23 cellular contexts compared by ENCODE assay signal in the genomic region with DNA sequence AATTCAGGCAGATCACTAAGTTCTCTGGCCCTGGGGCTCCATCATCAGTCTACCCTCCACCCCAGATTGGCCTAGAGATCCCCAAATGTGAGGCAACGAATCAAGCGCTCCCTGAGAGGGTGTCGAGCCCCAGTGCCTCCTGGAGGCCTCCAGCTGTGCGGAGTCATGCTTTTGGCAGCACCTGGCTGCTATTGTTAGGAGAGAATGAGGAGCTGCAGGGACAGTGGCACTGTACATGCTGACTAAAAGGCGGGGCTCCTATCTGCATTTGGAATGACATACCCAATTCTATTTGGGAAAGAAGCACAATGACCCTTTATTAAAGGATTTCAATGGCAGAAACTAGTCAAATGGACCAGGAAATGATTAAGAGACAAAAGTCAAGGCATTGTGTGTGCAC.
A peak's percentile ranks its signal among the peaks of the same experiment; 100 is the strongest.
DNase-seq lines count a peak whose midpoint lies in the region; TF ChIP-seq lines count a peak whose summit lies in the region.
"Had no signal": no experiment of that assay in that cellular context is flagged by ENCODE, and none has a peak within 500 bp of the region (broad histone marks: within the 10 kb centered on the region; RNA-seq: fewer than 3 reads in every experiment).

No MANE protein-coding gene starts in this region.

- no peak overlapping the region for H3K27ac ChIP-seq in caudate nucleus (ENCODE audit: low read depth, low read length)
- H3K27ac ChIP-seq in WERI-Rb-1, result no peak overlapping the region
- H3K27ac ChIP-seq: 22Rv1; BLaER1 treated with 17β-estradiol and CSF1 and Interleukin-3, amounts not matched to agents 10 nM and 100 nM had no signal

- TF ChIP-seq CTCF in WERI-Rb-1 (IDR thresholded peaks at IDR 0.05; ENCODE audit: low read depth, low read length), result no peak

- H3K27me3 ChIP-seq in WERI-Rb-1 (ENCODE audit: insufficient read depth, low read depth, severe bottlenecking), result no peaks in the 10 kb centered on the region
- H3K27me3 ChIP-seq: BLaER1 treated with 17β-estradiol and CSF1 and Interleukin-3, amounts not matched to agents 10 nM and 100 nM had no signal

- H3K9me3 ChIP-seq in WERI-Rb-1 (ENCODE audit: severe bottlenecking), result no peaks in the 10 kb centered on the region

- DNase-seq in Ammon's horn (ENCODE audit: low spot score) (peak; percentile 50), caudate nucleus (lab: John Stamatoyannopoulos, UW) (peak in 38 of 61 donors; percentile 5 to 67 (median 30)), inferior parietal cortex (ENCODE audit: extremely low spot score) (peak; percentile 31), pons (ENCODE audit: low spot score) (peak; percentile 97), WERI-Rb-1 (no peak), DMS114 treated with DMSO at 0.1 percent for 48 hours (lab: John Stamatoyannopoulos, UW; ENCODE audit: unreplicated experiment) (no peak), NCI-H526 treated with DMSO at 0.1 percent for 48 hours (lab: John Stamatoyannopoulos, UW) (no peak), cortex of kidney (lab: John Stamatoyannopoulos, UW) (no peak)
- DNase-seq: ACHN; Calu3; CD8-positive, alpha-beta T cell; H9; HFFc6; KBM-7; MM.1S; NCI-H1092; NCI-H1436; NCI-H187 treated with DMSO at 0.1 percent for 48 hours; NCI-H2227 treated with DMSO at 0.1 percent for 48 hours; NCI-H524; SHP77 had no signal

- H3K36me3 ChIP-seq in WERI-Rb-1, result no peaks in the 10 kb centered on the region
- H3K36me3 ChIP-seq: BLaER1 treated with 17β-estradiol and CSF1 and Interleukin-3, amounts not matched to agents 10 nM and 100 nM had no signal

- no peak overlapping the region for H3K4me3 ChIP-seq in WERI-Rb-1 (ENCODE audit: low read depth, low read length)
- H3K4me3 ChIP-seq: BLaER1 treated with 17β-estradiol and CSF1 and Interleukin-3, amounts not matched to agents 10 nM and 100 nM had no signal

Comparison
In these comparisons a context has a peak if more than half of its experiments do, and no peak if none do; other contexts are left out.
1. DNase-seq: peak in Ammon's horn (single experiment), caudate nucleus (38 of 61), inferior parietal cortex (single experiment) and pons (single experiment); none in WERI-Rb-1 (single experiment), DMS114 treated with DMSO at 0.1 percent for 48 hours (single experiment), NCI-H526 treated with DMSO at 0.1 percent for 48 hours (single experiment) and cortex of kidney (single experiment).